ENCODE assay signal across 8 cellular contexts in genomic region chr1:66439028-66439427, GRCh38.
DNase-seq lines count a peak whose midpoint lies in the region; ATAC-seq and TF ChIP-seq lines count a peak whose summit lies in the region.

No MANE protein-coding gene starts in this region.

- no peak overlapping the region for H3K4me3 ChIP-seq in right cardiac atrium (ENCODE audit: low read length)

- DNase-seq in CD14-positive monocyte (ENCODE audit: low spot score) = peak; percentile 46
- no peak for DNase-seq in activated naive CD8-positive, alpha-beta T cell treated with anti-CD3 and anti-CD28 coated beads, Interleukin-2, amount 10 ng/mL, durations not matched to agents 7 days and 5 days
- no peak for DNase-seq in HT-29 (ENCODE audit: low spot score)
- DNase-seq in kidney glomerular epithelial cell (lab: John Stamatoyannopoulos, UW) = no peak
- DNase-seq in right cardiac atrium = no peak
- DNase-seq in NCI-H2081 (lab: John Stamatoyannopoulos, UW) = no peak

- peak overlapping the region; percentile 95 to 99 (median 98) for H3K27ac Mint-ChIP-seq in CD14-positive monocyte
- peak overlapping the region; percentile 6 for H3K27ac Mint-ChIP-seq in activated naive CD8-positive, alpha-beta T cell treated with anti-CD3 and anti-CD28 coated beads, Interleukin-2, amount 10 ng/mL, durations not matched to agents 7 days and 5 days

- H3K36me3 Mint-ChIP-seq in CD14-positive monocyte = no peaks in the 10 kb centered on the region
- H3K36me3 Mint-ChIP-seq in activated naive CD8-positive, alpha-beta T cell treated with anti-CD3 and anti-CD28 coated beads, Interleukin-2, amount 10 ng/mL, durations not matched to agents 7 days and 5 days = no peaks in the 10 kb centered on the region

- no peak overlapping the region for H3K27ac ChIP-seq in right cardiac atrium (ENCODE audit: low read length)

- TF ChIP-seq CTCF in CD14-positive monocyte (IDR thresholded peaks at IDR 0.05) = no peak

- H3K9me3 ChIP-seq in right cardiac atrium (ENCODE audit: control insufficient read depth, low read length) = no peaks in the 10 kb centered on the region

- WGBS in right cardiac atrium = 79% methylated on average over 3 of the region's 3 CpGs

- H3K4me1 Mint-ChIP-seq in CD14-positive monocyte = peaks cover 39% of the 10 kb centered on the region
- peaks cover 34% of the 10 kb centered on the region for H3K4me1 Mint-ChIP-seq in activated naive CD8-positive, alpha-beta T cell treated with anti-CD3 and anti-CD28 coated beads, Interleukin-2, amount 10 ng/mL, durations not matched to agents 7 days and 5 days

- peak overlapping the region; percentile 58 to 83 for H3K4me3 Mint-ChIP-seq in CD14-positive monocyte
- H3K4me3 Mint-ChIP-seq in activated naive CD8-positive, alpha-beta T cell treated with anti-CD3 and anti-CD28 coated beads, Interleukin-2, amount 10 ng/mL, durations not matched to agents 7 days and 5 days = peak overlapping the region; percentile 34

- POLR2A ChIA-PET in activated naive CD8-positive, alpha-beta T cell treated with anti-CD3 and anti-CD28 coated beads, Interleukin-2, amount 10 ng/mL, durations not matched to agents 7 days and 5 days (lab: Charles Lee) = no interaction called here

- no peaks in the 10 kb centered on the region for H3K4me1 ChIP-seq in right cardiac atrium (ENCODE audit: control insufficient read depth, insufficient read depth, low read length)

- H3K9me3 Mint-ChIP-seq in CD14-positive monocyte = peaks cover 0 to 2% (median 0%) of the 10 kb centered on the region in 7 donors
- no peaks in the 10 kb centered on the region for H3K9me3 Mint-ChIP-seq in activated naive CD8-positive, alpha-beta T cell treated with anti-CD3 and anti-CD28 coated beads, Interleukin-2, amount 10 ng/mL, durations not matched to agents 7 days and 5 days

- no peaks in the 10 kb centered on the region for H3K27me3 Mint-ChIP-seq in CD14-positive monocyte (ENCODE audit: low read depth in 3 of 3)
- H3K27me3 Mint-ChIP-seq in activated naive CD8-positive, alpha-beta T cell treated with anti-CD3 and anti-CD28 coated beads, Interleukin-2, amount 10 ng/mL, durations not matched to agents 7 days and 5 days = no peaks in the 10 kb centered on the region

- intact Hi-C loops in CD14-positive monocyte (cut with micrococcal nuclease) (loop anchor here (2.0 to 5.0 kb wide), 3 partner anchors 37 to 102 kb away; no protein-coding TSS in a partner anchor), right cardiac atrium (cut with DNase I) (no loop called here)

- H3K27me3 ChIP-seq in right cardiac atrium (ENCODE audit: control insufficient read depth, insufficient read depth) = no peaks in the 10 kb centered on the region

- ATAC-seq in GM19455 (IDR thresholded peaks at IDR 0.05; ENCODE audit: unreplicated experiment) = peak; percentile 68
- peak; percentile 53 for ATAC-seq in HG03469 (IDR thresholded peaks at IDR 0.05; ENCODE audit: unreplicated experiment)
- no peak for ATAC-seq in activated naive CD8-positive, alpha-beta T cell treated with anti-CD3 and anti-CD28 coated beads, Interleukin-2, amount 10 ng/mL, durations not matched to agents 7 days and 5 days (ENCODE audit: low read depth)
- no peak for ATAC-seq in right cardiac atrium

Comparison
In these comparisons a context has a peak if more than half of its experiments do, and no peak if none do; other contexts are left out.
1. ATAC-seq: peak in GM19455 (single experiment) and HG03469 (single experiment); none in activated naive CD8-positive, alpha-beta T cell treated with anti-CD3 and anti-CD28 coated beads, Interleukin-2, amount 10 ng/mL, durations not matched to agents 7 days and 5 days (single experiment) and right cardiac atrium (0 of 2).
2. intact Hi-C loops: an anchor here in CD14-positive monocyte (2.0 to 5.0 kb wide); none called in right cardiac atrium.